In the genomic region with DNA sequence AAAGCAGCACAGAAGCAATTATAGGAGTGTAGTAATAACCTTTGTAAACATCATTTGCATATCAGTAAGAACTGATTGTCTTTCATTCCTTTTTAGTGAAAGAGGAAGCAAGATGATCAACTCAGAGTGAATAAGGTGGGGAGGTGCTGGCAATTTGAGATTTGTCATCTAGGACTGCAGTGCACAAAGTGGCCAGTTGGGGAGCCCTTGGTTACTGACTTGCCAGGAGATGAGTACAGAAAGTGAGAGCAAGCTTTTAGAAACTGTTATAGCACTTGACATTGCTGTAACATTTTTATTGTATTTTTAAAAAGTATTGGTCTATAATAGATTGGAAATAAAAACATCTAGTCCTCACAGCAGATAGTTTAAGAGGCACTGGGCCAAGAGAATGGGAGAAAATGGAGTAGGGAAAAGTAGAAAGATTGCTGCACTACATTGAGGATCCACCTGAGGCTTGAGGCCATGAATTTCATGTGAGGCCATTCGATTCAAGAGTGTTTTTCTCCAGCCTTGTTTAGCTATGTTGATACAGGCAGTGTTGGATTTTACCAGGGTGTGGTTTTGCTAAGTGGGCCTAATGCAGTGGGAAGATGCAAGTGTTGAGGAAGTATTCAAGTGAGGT, we compare ENCODE assay signal across 8 cellular contexts. TPM values are rescaled to one million over a fixed set of nuclear protein-coding genes. Genes with fewer than 3 reads are reported as not detected.
A peak's percentile ranks its signal among the peaks of the same experiment; 100 is the strongest.
DNase-seq lines count a peak whose midpoint lies in the region; ATAC-seq lines count a peak whose summit lies in the region.

No MANE protein-coding gene starts in this region.

- ATAC-seq in GM21360 (IDR thresholded peaks at IDR 0.05; ENCODE audit: unreplicated experiment) (peak; percentile 95), HG03558 (IDR thresholded peaks at IDR 0.05; ENCODE audit: extremely low read depth, unreplicated experiment) (peak; percentile 84), right cardiac atrium (peak; percentile 57 to 64)

- H3K27me3 ChIP-seq in SJSA1 (replicated peaks) = no peaks in the 10 kb centered on the region
- no peaks in the 10 kb centered on the region for H3K27me3 ChIP-seq in right cardiac atrium (ENCODE audit: control insufficient read depth, insufficient read depth)

- H3K4me1 ChIP-seq in SJSA1 (replicated peaks) (peaks cover 14% of the 10 kb centered on the region), right cardiac atrium (ENCODE audit: control insufficient read depth, insufficient read depth, low read length) (no peaks in the 10 kb centered on the region)

- intact Hi-C loops in right cardiac atrium (cut with DNase I) = no loop called here

- DNase-seq in ELR (ENCODE audit: low read depth) = peak; percentile 64
- peak; percentile 21 to 49 for DNase-seq in SJSA1 (ENCODE audit: low read depth in 1 of 2, low spot score in 2 of 2)
- peak; percentile 73 for DNase-seq in activated naive CD4-positive, alpha-beta T cell treated with Interleukin-2 at 50 U/mL for 16 hours
- DNase-seq in right cardiac atrium = peak in 2 of 3 donors; percentile 31 to 67
- DNase-seq in stimulated activated CD4-positive, alpha-beta T cell treated with anti-CD3 and anti-CD28 coated beads, Interleukin-4, amount 100 ng/mL, for 24 hours = peak; percentile 70
- no peak for DNase-seq in cerebellar nuclear complex (lab: John Stamatoyannopoulos, UW)

- no peak overlapping the region for H3K27ac ChIP-seq in SJSA1
- no peak overlapping the region for H3K27ac ChIP-seq in right cardiac atrium (ENCODE audit: low read length)

- no peaks in the 10 kb centered on the region for H3K36me3 ChIP-seq in SJSA1

- WGBS in right cardiac atrium = 58% methylated on average over 1 of the region's 1 CpG

- H3K4me3 ChIP-seq in SJSA1 (no peak overlapping the region), right cardiac atrium (ENCODE audit: low read length) (no peak overlapping the region)

- H3K9me3 ChIP-seq in SJSA1 (replicated peaks) (no peaks in the 10 kb centered on the region), right cardiac atrium (ENCODE audit: control insufficient read depth, low read length) (no peaks in the 10 kb centered on the region)

RNA-seq across cellular contexts. Expression of a gene that starts 47.9 kb away (rescaled TPM):
- 0.18 and 0.31 TPM in 2 replicates for total RNA-seq in SJSA1 (2014; rRNA removed; shearing (Covaris generic))
- total RNA-seq in right cardiac atrium = under 1 TPM; 0.25 to 0.91 (median 0.42) TPM
- polyA plus RNA-seq in right cardiac atrium = 0.09 TPM

Comparison
In these comparisons a context has a peak if more than half of its experiments do, and no peak if none do; other contexts are left out.
1. DNase-seq: peak in ELR (single experiment), SJSA1 (2 of 2), activated naive CD4-positive, alpha-beta T cell treated with Interleukin-2 at 50 U/mL for 16 hours (single experiment), right cardiac atrium (2 of 3) and stimulated activated CD4-positive, alpha-beta T cell treated with anti-CD3 and anti-CD28 coated beads, Interleukin-4, amount 100 ng/mL, for 24 hours (single experiment); none in cerebellar nuclear complex (0 of 2).
2. Peak in every context shown above with its lines, with median percentiles within 50 percentile points of each other: ATAC-seq.